ENCODE assay signal across 27 cellular contexts in genomic region chr12:99609455-99610181, GRCh38. TPM values are rescaled to one million over a fixed set of nuclear protein-coding genes. Genes with fewer than 3 reads are reported as not detected.
"Had no signal": no experiment of that assay in that cellular context is flagged by ENCODE, and none has a peak within 500 bp of the region (broad histone marks: within the 10 kb centered on the region; RNA-seq: fewer than 3 reads in every experiment).

No MANE protein-coding gene starts in this region.

- H3K4me1 ChIP-seq: adrenal gland, esophagus squamous epithelium, pancreas, suprapubic skin, vagina had no signal

- H3K36me3 ChIP-seq: adrenal gland, cardiac muscle cell, esophagus squamous epithelium, neutrophil, pancreas, suprapubic skin, vagina had no signal

- DNase-seq: activated B cell treated with CpG ODN at 0.5 μM for 24 hours; activated CD4-positive, alpha-beta memory T cell treated with anti-CD3 and anti-CD28 coated beads for 36 hours; activated CD4-positive, alpha-beta T cell treated with anti-CD3 and anti-CD28 coated beads for 4 hours; activated gamma-delta T cell treated with Interleukin-2 at 50 U/mL for 16 hours; activated T-cell treated with anti-CD3 and anti-CD28 coated beads for 4 hours; adrenal gland; effector CD8-positive, alpha-beta T cell; esophagus squamous epithelium; immature natural killer cell; kidney glomerular epithelial cell; pancreas; stimulated activated CD4-positive, alpha-beta T cell treated with anti-CD3 and anti-CD28 coated beads, Interleukin-4, amount 100 ng/mL, for 1 hour; stimulated activated naive CD8-positive, alpha-beta T cell treated with anti-CD3 and anti-CD28 coated beads, Interleukin-15, amount 100 ng/mL, for 72 hours; trophoblast cell had no signal

- H3K4me3 ChIP-seq: adrenal gland, cardiac muscle cell, esophagus squamous epithelium, pancreas, smooth muscle cell, suprapubic skin, vagina had no signal

- H3K27ac ChIP-seq: adrenal gland, cardiac muscle cell, esophagus squamous epithelium, neutrophil, pancreas, suprapubic skin, vagina had no signal

- H3K4me2 ChIP-seq: smooth muscle cell had no signal

- H3K9me3 ChIP-seq: adrenal gland, esophagus squamous epithelium, neutrophil, pancreas, suprapubic skin, vagina had no signal

- H3K27me3 ChIP-seq: adrenal gland, cardiac muscle cell, esophagus squamous epithelium, neutrophil, pancreas, suprapubic skin, vagina had no signal

- ATAC-seq: activated naive CD4-positive, alpha-beta T cell treated with anti-CD3 and anti-CD28 coated beads, Interleukin-2, amount 50 U/mL, for 72 hours; natural killer cell treated with Interleukin-12 subunit alpha and Interleukin-12 subunit beta and Interleukin-15 and Interleukin-18, amount 100 ng/mL, for 72 hours; pancreas; sciatic nerve; stimulated activated naive CD8-positive, alpha-beta T cell treated with anti-CD3 and anti-CD28 coated beads, Interleukin-15, amount 100 ng/mL, for 72 hours had no signal

RNA-seq across cellular contexts. Expression of gene GARIN6, which starts 37.9 kb away (rescaled TPM):
- total RNA-seq: activated B cell treated with CpG ODN at 0.5 μM for 24 hours; activated CD4-positive, alpha-beta memory T cell treated with anti-CD3 and anti-CD28 coated beads for 36 hours; activated naive CD4-positive, alpha-beta T cell treated with anti-CD3 and anti-CD28 coated beads, Interleukin-2, amount 50 U/mL, for 72 hours; activated T-helper 1 cell treated with anti-CD3 and anti-CD28 coated beads, Interleukin-12 subunit alpha, Interleukin-12 subunit beta, Interleukin-2, Interleukin-4 antibody, amounts not matched to agents 30 ng/mL and 10 ng/mL and 1 ng/mL, durations not matched to agents 14 hours and 24 hours and 36 hours; adrenal gland; cardiac muscle cell; chondrocyte; endothelial cell of umbilical vein; esophagus squamous epithelium; glomerular endothelial cell; lower leg skin; natural killer cell treated with Interleukin-12 subunit alpha and Interleukin-12 subunit beta and Interleukin-15 and Interleukin-18, amount 100 ng/mL, for 72 hours; pancreas; sciatic nerve; smooth muscle cell; suprapubic skin; vagina had no signal
- polyA plus RNA-seq: adrenal gland, cardiac muscle cell, endothelial cell of umbilical vein, immature natural killer cell, pancreas, smooth muscle cell had no signal
